Comparison of ENCODE assay signal across 8 cellular contexts in the genomic region with DNA sequence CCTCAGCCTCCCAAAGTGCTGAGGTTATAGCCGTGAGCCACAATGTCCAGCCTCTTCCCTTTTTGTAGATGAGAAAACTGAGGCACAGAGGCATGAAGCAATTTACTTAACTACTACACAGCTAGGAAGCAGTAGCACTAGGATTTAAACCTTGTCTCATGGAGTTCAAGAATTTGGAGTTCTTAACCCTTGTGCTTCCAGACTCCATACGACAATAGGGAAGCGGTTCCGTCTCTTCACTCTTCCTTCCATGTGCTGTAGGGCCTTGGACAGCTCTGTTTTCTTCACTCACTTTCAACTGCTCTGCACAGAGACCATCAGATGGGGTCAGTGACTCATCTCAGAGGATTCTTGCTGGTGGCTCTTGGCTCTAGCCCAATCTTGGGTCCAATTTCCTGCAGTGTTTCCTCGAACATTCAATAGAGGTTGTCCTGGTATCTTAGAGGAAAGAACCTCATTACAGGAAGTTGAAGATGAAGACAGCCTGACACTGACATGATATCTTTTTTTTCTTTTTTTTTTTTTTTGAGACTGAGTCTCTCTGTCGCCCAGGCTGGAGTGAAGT. TPM values are rescaled to one million over a fixed set of nuclear protein-coding genes. Genes with fewer than 3 reads are reported as not detected.
DNase-seq lines count a peak whose midpoint lies in the region; ATAC-seq, FAIRE-seq and TF ChIP-seq lines count a peak whose summit lies in the region.

No MANE protein-coding gene starts in this region.

- no peaks in the 10 kb centered on the region for H3K9me3 Mint-ChIP-seq in activated T-cell treated with anti-CD3 and anti-CD28 coated beads, Interleukin-2, amount 50 U/mL, for 72 hours

- H3K36me3 ChIP-seq in kidney (ENCODE audit: control insufficient read depth in 1 of 2, insufficient read depth in 2 of 2, low read length in 2 of 2), result no peaks in the 10 kb centered on the region

- no peaks in the 10 kb centered on the region for H3K27me3 Mint-ChIP-seq in activated T-cell treated with anti-CD3 and anti-CD28 coated beads, Interleukin-2, amount 50 U/mL, for 72 hours (ENCODE audit: low read depth)

- H3K4me1 ChIP-seq in kidney (ENCODE audit: control insufficient read depth in 1 of 2, insufficient read depth in 1 of 2, low read depth in 1 of 2, low read length in 2 of 2), result no peaks in the 10 kb centered on the region

- FAIRE-seq in kidney (lab: Jason Lieb, UNC), result no peak

- no peak overlapping the region for H3K4me3 Mint-ChIP-seq in activated T-cell treated with anti-CD3 and anti-CD28 coated beads, Interleukin-2, amount 50 U/mL, for 72 hours

- peak overlapping the region; percentile 59 for H3K27ac Mint-ChIP-seq in activated T-cell treated with anti-CD3 and anti-CD28 coated beads, Interleukin-2, amount 50 U/mL, for 72 hours

- no peak overlapping the region for H3K27ac ChIP-seq in kidney (ENCODE audit: low read depth in 2 of 2, low read length in 2 of 2)

- intact Hi-C loops in kidney (cut with DNase I), result no loop called here

- peak; percentile 80 to 86 for DNase-seq in AML-193 (lab: John Stamatoyannopoulos, UW)
- peak; percentile 83 for DNase-seq in HS-5 (ENCODE audit: low read depth)
- peak; percentile 16 to 29 for DNase-seq in activated T-cell treated with anti-CD3 and anti-CD28 coated beads, Interleukin-2, amount 50 U/mL, for 72 hours
- no peak for DNase-seq in kidney
- no peak for DNase-seq in GM20000 (ENCODE audit: low spot score)
- DNase-seq in Ammon's horn (ENCODE audit: low spot score), result no peak

- no peaks in the 10 kb centered on the region for H3K9me3 ChIP-seq in kidney (ENCODE audit: control insufficient read depth in 1 of 2, low read length in 2 of 2)

- peak; percentile 57 to 60 for ATAC-seq in activated T-cell treated with anti-CD3 and anti-CD28 coated beads, Interleukin-2, amount 50 U/mL, for 72 hours (replicated peaks in 1 of 2)
- ATAC-seq in GM21526 (IDR thresholded peaks at IDR 0.05; ENCODE audit: low FRiP score, unreplicated experiment) (no peak), GM21515 (IDR thresholded peaks at IDR 0.05; ENCODE audit: unreplicated experiment) (no peak)

- no peak overlapping the region for H3K9ac ChIP-seq in kidney (ENCODE audit: low read length in 2 of 2)

- peaks cover 44% of the 10 kb centered on the region for H3K4me1 Mint-ChIP-seq in activated T-cell treated with anti-CD3 and anti-CD28 coated beads, Interleukin-2, amount 50 U/mL, for 72 hours (ENCODE audit: low read depth)

- TF ChIP-seq CTCF in kidney (IDR thresholded peaks at IDR 0.05; ENCODE audit: borderline replicate concordance, extremely low read depth, insufficient read depth), result peak; percentile 6
- TF ChIP-seq CTCF in GM20000 (IDR thresholded peaks at IDR 0.05; ENCODE audit: extremely low read depth, missing control alignments), result no peak

- H3K36me3 Mint-ChIP-seq in activated T-cell treated with anti-CD3 and anti-CD28 coated beads, Interleukin-2, amount 50 U/mL, for 72 hours (ENCODE audit: insufficient read depth in 2 of 2), result peaks cover 35 to 50% of the 10 kb centered on the region in 2 donors

- no peak overlapping the region for H3K4me3 ChIP-seq in kidney (ENCODE audit: low read length in 2 of 2)

RNA-seq across cellular contexts. Expression of a gene that starts 19.3 kb away (rescaled TPM):
- total RNA-seq in activated T-cell treated with anti-CD3 and anti-CD28 coated beads, Interleukin-2, amount 50 U/mL, for 72 hours, result 100 to 1,000 TPM; 517 to 673 TPM
- total RNA-seq in kidney, result 19.6 TPM
- 0.56 TPM for polyA plus RNA-seq in kidney (ENCODE audit: insufficient read depth, low read depth, low replicate concordance)

RNA-seq across cellular contexts. Expression of a gene that starts 34.5 kb away (rescaled TPM):
- 10 to 100 TPM; 21.0 to 22.5 TPM for total RNA-seq in activated T-cell treated with anti-CD3 and anti-CD28 coated beads, Interleukin-2, amount 50 U/mL, for 72 hours
- total RNA-seq in kidney, result 36.2 TPM
- polyA plus RNA-seq in kidney (ENCODE audit: insufficient read depth, low read depth, low replicate concordance), result 46.9 TPM

RNA-seq across cellular contexts. Expression of a gene that starts 42.8 kb away (rescaled TPM):
- total RNA-seq in activated T-cell treated with anti-CD3 and anti-CD28 coated beads, Interleukin-2, amount 50 U/mL, for 72 hours, result 1 to 10 TPM; 8.3 to 9.2 TPM
- total RNA-seq in kidney, result 11.6 TPM
- 10.1 TPM for polyA plus RNA-seq in kidney (ENCODE audit: insufficient read depth, low read depth, low replicate concordance)

RNA-seq across cellular contexts. Expression of a gene that starts 46.2 kb away (rescaled TPM):
- total RNA-seq in activated T-cell treated with anti-CD3 and anti-CD28 coated beads, Interleukin-2, amount 50 U/mL, for 72 hours, result 10 to 100 TPM; 67.0 to 82.1 TPM
- total RNA-seq in kidney, result 82.3 TPM
- polyA plus RNA-seq in kidney (ENCODE audit: insufficient read depth, low read depth, low replicate concordance), result 137 TPM

Comparison
In these comparisons a context has a peak if more than half of its experiments do, and no peak if none do; other contexts are left out.
1. DNase-seq: peak in AML-193 (2 of 2), HS-5 (single experiment) and activated T-cell treated with anti-CD3 and anti-CD28 coated beads, Interleukin-2, amount 50 U/mL, for 72 hours (2 of 2); none in kidney (single experiment), GM20000 (single experiment) and Ammon's horn (single experiment).
2. ATAC-seq: peak in activated T-cell treated with anti-CD3 and anti-CD28 coated beads, Interleukin-2, amount 50 U/mL, for 72 hours (2 of 2); none in GM21526 (single experiment) and GM21515 (single experiment).
3. RNA of a gene that starts 19.3 kb away (total RNA-seq): 517 to 673 TPM in activated T-cell treated with anti-CD3 and anti-CD28 coated beads, Interleukin-2, amount 50 U/mL, for 72 hours; 19.6 TPM in kidney (single experiment); every median in the first group is over 10 times any median in the second.